Comparison of ENCODE assay signal across 11 cellular contexts in the genomic region with DNA sequence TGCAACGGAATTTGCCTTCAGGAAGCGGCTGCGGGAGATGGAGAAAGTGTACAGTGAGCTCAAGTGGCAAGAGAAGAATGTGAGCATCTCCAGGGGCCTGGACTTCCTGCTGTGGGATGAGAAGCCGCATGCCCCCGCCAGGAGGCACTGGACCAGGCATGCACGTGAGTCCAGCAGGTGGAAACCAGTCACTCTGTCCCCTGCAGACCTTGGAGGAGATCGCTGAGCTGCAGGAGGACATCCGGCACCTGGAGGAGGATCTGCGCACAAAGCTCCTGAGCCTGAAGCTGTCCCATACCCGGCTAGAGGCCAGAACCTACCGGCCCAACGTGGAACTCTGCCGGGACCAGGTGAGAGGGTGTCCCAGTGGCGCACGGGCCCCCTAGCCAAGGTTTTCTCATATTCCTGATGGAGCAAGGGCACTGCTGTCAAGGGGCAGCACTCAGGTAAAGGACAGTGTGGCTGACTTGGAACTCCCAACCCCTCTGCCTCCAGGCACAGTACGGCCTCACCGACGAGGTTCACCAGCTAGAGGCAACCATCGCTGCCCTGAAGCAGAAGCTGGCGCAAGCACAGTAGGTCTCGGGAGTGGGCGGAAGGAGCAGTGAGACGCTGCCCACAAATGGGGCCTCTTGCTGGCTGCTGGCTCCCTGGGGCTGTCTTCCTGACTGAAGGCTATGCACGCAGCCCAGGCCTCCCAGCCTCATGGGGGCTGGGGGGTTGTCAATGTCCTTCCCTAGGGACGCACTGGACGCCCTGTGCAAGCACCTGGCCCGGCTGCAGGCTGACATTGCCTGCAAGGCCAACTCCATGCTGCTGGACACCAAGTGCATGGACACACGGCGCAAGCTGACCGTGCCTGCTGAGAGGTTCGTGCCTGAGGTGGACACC. TPM values are rescaled to one million over a fixed set of nuclear protein-coding genes. Genes with fewer than 3 reads are reported as not detected.
DNase-seq lines count a peak whose midpoint lies in the region; ATAC-seq, FAIRE-seq and TF ChIP-seq lines count a peak whose summit lies in the region.
"Had no signal": no experiment of that assay in that cellular context is flagged by ENCODE, and none has a peak within 500 bp of the region (broad histone marks: within the 10 kb centered on the region; RNA-seq: fewer than 3 reads in every experiment).

No MANE protein-coding gene starts in this region.

- no peaks in the 10 kb centered on the region for H3K9me3 Mint-ChIP-seq in activated naive CD4-positive, alpha-beta T cell treated with anti-CD3 and anti-CD28 coated beads, Interleukin-2, amount 10 ng/mL, durations not matched to agents 7 days and 5 days
- no peaks in the 10 kb centered on the region for H3K9me3 Mint-ChIP-seq in activated naive CD4-positive, alpha-beta T cell treated with anti-CD3 and anti-CD28 coated beads, Interleukin-2, amount 50 U/mL, for 72 hours
- no peaks in the 10 kb centered on the region for H3K9me3 Mint-ChIP-seq in WTC11

- no peaks in the 10 kb centered on the region for H3K9me3 ChIP-seq in keratinocyte (ENCODE audit: control insufficient read depth, low read depth, low read length)
- no peaks in the 10 kb centered on the region for H3K9me3 ChIP-seq in stomach
- H3K9me3 ChIP-seq: pancreas had no signal

- POLR2A ChIA-PET in WTC11 (lab: Charles Lee), result no interaction called here

- H3K27me3 Mint-ChIP-seq in activated naive CD4-positive, alpha-beta T cell treated with anti-CD3 and anti-CD28 coated beads, Interleukin-2, amount 10 ng/mL, durations not matched to agents 7 days and 5 days, result peaks cover 49% of the 10 kb centered on the region
- peaks cover 2% of the 10 kb centered on the region for H3K27me3 Mint-ChIP-seq in WTC11 (ENCODE audit: low read depth)

- intact Hi-C loops in stomach (cut with DNase I; ENCODE audit: low total_unique reads), result no loop called here

- H3K9ac ChIP-seq in keratinocyte (ENCODE audit: control insufficient read depth, extremely low read depth, insufficient read depth, low read length), result no peak overlapping the region

- no peak for DNase-seq in activated naive CD4-positive, alpha-beta T cell treated with anti-CD3 and anti-CD28 coated beads, Interleukin-2, amount 10 ng/mL, durations not matched to agents 7 days and 5 days
- DNase-seq in activated naive CD4-positive, alpha-beta T cell treated with anti-CD3 and anti-CD28 coated beads, Interleukin-2, amount 50 U/mL, for 72 hours (ENCODE audit: low spot score in 2 of 2), result no peak
- DNase-seq in WTC11 (ENCODE audit: low spot score), result peak; percentile 10
- no peak for DNase-seq in keratinocyte (ENCODE audit: low read depth, low spot score)
- DNase-seq in stomach, result peak; percentile 21
- DNase-seq in SIG-M5 treated with dmso at 0.1 percent for 504 hours (lab: John Stamatoyannopoulos, UW; ENCODE audit: unreplicated experiment), result no peak
- DNase-seq in NK-92 treated with Interleukin-12 subunit alpha and Interleukin-12 subunit beta, amount 100 ng/mL, for 24 hours (lab: John Stamatoyannopoulos, UW), result no peak
- no peak for DNase-seq in NCI-H1694 treated with DMSO at 0.1 percent for 48 hours (lab: John Stamatoyannopoulos, UW)
- DNase-seq: T1000 had no signal

- H3K79me2 ChIP-seq in keratinocyte (ENCODE audit: control insufficient read depth, insufficient read depth, low read length), result peaks cover 34% of the 10 kb centered on the region

- peak overlapping the region; percentile 17 for H3K4me3 Mint-ChIP-seq in activated naive CD4-positive, alpha-beta T cell treated with anti-CD3 and anti-CD28 coated beads, Interleukin-2, amount 10 ng/mL, durations not matched to agents 7 days and 5 days
- H3K4me3 Mint-ChIP-seq in WTC11, result peak overlapping the region; percentile 30; the same call in 1 of the 2 replicates

- no peak overlapping the region for H3K27ac Mint-ChIP-seq in activated naive CD4-positive, alpha-beta T cell treated with anti-CD3 and anti-CD28 coated beads, Interleukin-2, amount 10 ng/mL, durations not matched to agents 7 days and 5 days
- H3K27ac Mint-ChIP-seq in activated naive CD4-positive, alpha-beta T cell treated with anti-CD3 and anti-CD28 coated beads, Interleukin-2, amount 50 U/mL, for 72 hours, result peak overlapping the region in 1 of 2 donors; percentile 88
- H3K27ac Mint-ChIP-seq in WTC11, result no peak overlapping the region

- no peaks in the 10 kb centered on the region for H4K20me1 ChIP-seq in keratinocyte (ENCODE audit: control insufficient read depth, extremely low read depth, insufficient read depth, low read length)

- dilution Hi-C loops in keratinocyte (cut with MboI; ENCODE audit: extremely low pct_ligation_motif_present, low sequenced_read_pairs), result no loop called here

- no peak for TF ChIP-seq EP300 in stomach (IDR thresholded peaks at IDR 0.05)

- H3K27me3 ChIP-seq in keratinocyte (ENCODE audit: control insufficient read depth, extremely low read depth, insufficient read depth, low read length) (no peaks in the 10 kb centered on the region), stomach (peaks cover 0 to 33% (median 6%) of the 10 kb centered on the region in 3 donors)
- H3K27me3 ChIP-seq: pancreas had no signal

- no peak overlapping the region for H3K4me2 ChIP-seq in keratinocyte (ENCODE audit: control insufficient read depth, extremely low read depth, insufficient read depth, low read depth, low read length)

- H3K4me1 ChIP-seq in keratinocyte (ENCODE audit: control insufficient read depth, extremely low read depth, insufficient read depth, low read length) (peaks cover 17% of the 10 kb centered on the region), stomach (peaks cover 27 to 53% (median 44%) of the 10 kb centered on the region in 4 donors)

- FAIRE-seq in keratinocyte (lab: Jason Lieb, UNC), result no peak
- FAIRE-seq: pancreas had no signal

- TF ChIP-seq CTCF in WTC11 (IDR thresholded peaks at IDR 0.05), result no peak
- TF ChIP-seq CTCF in keratinocyte (optimal IDR thresholded peaks at IDR 0.05 in 1 of 3, IDR thresholded peaks at IDR 0.05 in 1 of 3, conservative IDR thresholded peaks at IDR 0.05 in 1 of 3; ENCODE audit: extremely low read depth in 1 of 3, insufficient read depth in 2 of 3, low read length in 3 of 3), result no peak
- TF ChIP-seq CTCF in stomach (IDR thresholded peaks at IDR 0.05), result no peak

- no peak for TF ChIP-seq POLR2A in stomach (IDR thresholded peaks at IDR 0.05)

- H3K36me3 ChIP-seq in keratinocyte (ENCODE audit: control insufficient read depth in 2 of 2, extremely low read depth in 1 of 2, insufficient read depth in 2 of 2, low read length in 2 of 2) (peaks cover 11 to 22% of the 10 kb centered on the region in 2 experiments), stomach (peaks cover 8 to 19% (median 18%) of the 10 kb centered on the region in 4 donors)

- H3K4me1 Mint-ChIP-seq in activated naive CD4-positive, alpha-beta T cell treated with anti-CD3 and anti-CD28 coated beads, Interleukin-2, amount 10 ng/mL, durations not matched to agents 7 days and 5 days, result peaks cover 26% of the 10 kb centered on the region
- peaks cover 13% of the 10 kb centered on the region for H3K4me1 Mint-ChIP-seq in WTC11

- H3K36me3 Mint-ChIP-seq in activated naive CD4-positive, alpha-beta T cell treated with anti-CD3 and anti-CD28 coated beads, Interleukin-2, amount 10 ng/mL, durations not matched to agents 7 days and 5 days, result peaks cover 16% of the 10 kb centered on the region
- peaks cover 8 to 10% of the 10 kb centered on the region in 2 donors for H3K36me3 Mint-ChIP-seq in activated naive CD4-positive, alpha-beta T cell treated with anti-CD3 and anti-CD28 coated beads, Interleukin-2, amount 50 U/mL, for 72 hours
- H3K36me3 Mint-ChIP-seq in WTC11, result peaks cover 9% of the 10 kb centered on the region

- H3K9me1 ChIP-seq in keratinocyte (ENCODE audit: control insufficient read depth, extremely low read depth, insufficient read depth, low read length), result no peaks in the 10 kb centered on the region

- 87 to 92% (median 90%) methylated on average over 11 to 31 of the region's 31 CpGs for WGBS in stomach, 5 donors

- H3K27ac ChIP-seq in keratinocyte (ENCODE audit: control insufficient read depth, insufficient read depth, low read length) (no peak overlapping the region), stomach (no peak overlapping the region)

- CTCF ChIA-PET in activated naive CD4-positive, alpha-beta T cell treated with anti-CD3 and anti-CD28 coated beads, Interleukin-2, amount 10 ng/mL, durations not matched to agents 7 days and 5 days (lab: Charles Lee), result interaction anchor here (0.8 to 1.7 kb wide), 2 partner anchors 156 to 187 kb away, joined by 3 to 4 read pairs; a partner anchor contains a TSS
- CTCF ChIA-PET in WTC11 (lab: Charles Lee), result interaction anchor here (0.5 to 2.3 kb wide), 11 partner anchors 10 to 360 kb away, joined by 3 to 12 read pairs (median 4); a partner anchor contains a TSS

- H3K4me3 ChIP-seq in keratinocyte (ENCODE audit: control insufficient read depth in 2 of 3, extremely low read depth in 1 of 3, insufficient read depth in 2 of 3, low read depth in 1 of 3, low read length in 3 of 3) (no peak overlapping the region), stomach (no peak overlapping the region)

- H2AFZ ChIP-seq in keratinocyte (ENCODE audit: control insufficient read depth, low read length), result peak overlapping the region; percentile 95

- no peak for ATAC-seq in activated naive CD4-positive, alpha-beta T cell treated with anti-CD3 and anti-CD28 coated beads, Interleukin-2, amount 50 U/mL, for 72 hours
- ATAC-seq in WTC11, result no peak

RNA-seq across cellular contexts. Expression of a gene that starts 1.2 kb away (rescaled TPM):
- 10 to 100 TPM; 19.5 to 48.3 TPM for total RNA-seq in activated naive CD4-positive, alpha-beta T cell treated with anti-CD3 and anti-CD28 coated beads, Interleukin-2, amount 50 U/mL, for 72 hours
- total RNA-seq in WTC11 (2021) (30.0 to 32.7 TPM (median 31.2 TPM) in 3 replicates), stomach (10 to 100 TPM in 3 of 5 donors, 1 to 10 TPM in 2; 1.8 to 15.1 (median 11.6) TPM)
- polyA plus RNA-seq in keratinocyte (33.1 to 47.6 TPM (median 42.6 TPM) in 3 replicates), stomach (10 to 100 TPM; 21.3 to 27.5 (median 24.7) TPM)
- 15.2 TPM for polyA plus RNA-seq in keratinocyte (2011; ENCODE audit: low read depth)
- polyA plus RNA-seq in keratinocyte (2011; cell fraction: cytosol; rRNA removed), result 30.2 and 35.9 TPM in 2 replicates
- 33.6 and 38.0 TPM in 2 replicates for polyA plus RNA-seq in keratinocyte (2011; cell fraction: nucleus; rRNA removed)
- 32.2 and 40.8 TPM in 2 replicates for polyA plus RNA-seq in keratinocyte (2012; ENCODE audit: low replicate concordance)
- polyA minus RNA-seq in keratinocyte, result 20.9 to 33.1 TPM (median 30.5 TPM) in 3 replicates
- polyA minus RNA-seq in keratinocyte (2011; cell fraction: cytosol; rRNA and poly(A)+ RNA removed), result 25.3 TPM
- polyA minus RNA-seq in keratinocyte (2011; cell fraction: nucleus; rRNA and poly(A)+ RNA removed), result 12.9 and 13.8 TPM in 2 replicates

RNA-seq across cellular contexts. Expression of a gene that starts 3.6 kb away (rescaled TPM):
- under 1 TPM in 1 of 2 donors, not detected in 1; 0.27 TPM for total RNA-seq in activated naive CD4-positive, alpha-beta T cell treated with anti-CD3 and anti-CD28 coated beads, Interleukin-2, amount 50 U/mL, for 72 hours
- total RNA-seq in WTC11 (2021), result 1.9 to 2.5 TPM (median 2.0 TPM) in 3 replicates
- 0.02 to 0.13 TPM (median 0.03 TPM) in 3 replicates for polyA plus RNA-seq in keratinocyte
- not detected for polyA plus RNA-seq in keratinocyte (2011; ENCODE audit: low read depth)
- 0.06 TPM in 1 of 2 replicates, not detected in the other for polyA plus RNA-seq in keratinocyte (2011; cell fraction: cytosol; rRNA removed)
- 0.14 and 0.33 TPM in 2 replicates for polyA plus RNA-seq in keratinocyte (2011; cell fraction: nucleus; rRNA removed)
- polyA plus RNA-seq in keratinocyte (2012; ENCODE audit: low replicate concordance), result 0.14 TPM in 1 of 2 replicates, not detected in the other
- 0.29 TPM in 1 of 3 replicates, not detected in the others for polyA minus RNA-seq in keratinocyte
- polyA minus RNA-seq in keratinocyte (2011; cell fraction: cytosol; rRNA and poly(A)+ RNA removed), result not detected
- polyA minus RNA-seq in keratinocyte (2011; cell fraction: nucleus; rRNA and poly(A)+ RNA removed), result not detected in 2 replicates
- total RNA-seq in stomach, result not detected
- polyA plus RNA-seq in stomach, result under 1 TPM; 0.25 to 0.76 (median 0.60) TPM
- total RNA-seq: M059J had no signal

RNA-seq across cellular contexts. Expression of a gene that starts 37.5 kb away (rescaled TPM):
- total RNA-seq in activated naive CD4-positive, alpha-beta T cell treated with anti-CD3 and anti-CD28 coated beads, Interleukin-2, amount 50 U/mL, for 72 hours, result under 1 TPM; 0.11 to 0.23 TPM
- 2.3 to 3.5 TPM (median 3.3 TPM) in 3 replicates for total RNA-seq in WTC11 (2021)
- polyA plus RNA-seq in keratinocyte, result 0.09 to 0.28 TPM (median 0.23 TPM) in 3 replicates
- polyA plus RNA-seq in keratinocyte (2011; ENCODE audit: low read depth), result 0.06 TPM
- 0.05 and 0.06 TPM in 2 replicates for polyA plus RNA-seq in keratinocyte (2011; cell fraction: cytosol; rRNA removed)
- 0.38 and 0.63 TPM in 2 replicates for polyA plus RNA-seq in keratinocyte (2011; cell fraction: nucleus; rRNA removed)
- 0.18 and 0.39 TPM in 2 replicates for polyA plus RNA-seq in keratinocyte (2012; ENCODE audit: low replicate concordance)
- 0.06 to 1.1 TPM (median 0.30 TPM) in 3 replicates for polyA minus RNA-seq in keratinocyte
- polyA minus RNA-seq in keratinocyte (2011; cell fraction: cytosol; rRNA and poly(A)+ RNA removed), result not detected
- polyA minus RNA-seq in keratinocyte (2011; cell fraction: nucleus; rRNA and poly(A)+ RNA removed), result 0.53 and 0.54 TPM in 2 replicates
- 10 to 100 TPM in 1 of 5 donors, 1 to 10 TPM in 4; 3.5 to 19.2 (median 5.5) TPM for total RNA-seq in stomach
- polyA plus RNA-seq in stomach, result 1 to 10 TPM in 2 of 3 donors, under 1 TPM in 1; 0.92 to 5.0 (median 2.0) TPM

Comparison
In these comparisons a context has a peak if more than half of its experiments do, and no peak if none do; other contexts are left out.
1. DNase-seq: peak in WTC11 (single experiment) and stomach (single experiment); none in activated naive CD4-positive, alpha-beta T cell treated with anti-CD3 and anti-CD28 coated beads, Interleukin-2, amount 10 ng/mL, durations not matched to agents 7 days and 5 days (single experiment), activated naive CD4-positive, alpha-beta T cell treated with anti-CD3 and anti-CD28 coated beads, Interleukin-2, amount 50 U/mL, for 72 hours (0 of 2), keratinocyte (single experiment), SIG-M5 treated with dmso at 0.1 percent for 504 hours (single experiment), NK-92 treated with Interleukin-12 subunit alpha and Interleukin-12 subunit beta, amount 100 ng/mL, for 24 hours (single experiment) and NCI-H1694 treated with DMSO at 0.1 percent for 48 hours (single experiment).